ENCODE assay signal across 2 cellular contexts in genomic region chrX:48473718-48473990, GRCh38.
TF ChIP-seq lines count a peak whose summit lies in the region.

No MANE protein-coding gene starts in this region.

TF ChIP-seq in SK-N-SH, 30 proteins besides CTCF, POLR2A, EP300 and RAD21:
- TF ChIP-seq NFIC (IDR thresholded peaks at IDR 0.05; ENCODE audit: borderline replicate concordance) (no peak), NRF1 (IDR thresholded peaks at IDR 0.05; ENCODE audit: low read depth, low read length) (no peak), MEF2A (IDR thresholded peaks at IDR 0.05; ENCODE audit: borderline replicate concordance, low read depth) (no peak), RCOR1 (IDR thresholded peaks at IDR 0.05; ENCODE audit: low read length) (no peak), EZH2phosphoT487 (IDR thresholded peaks at IDR 0.05; ENCODE audit: borderline replicate concordance, low read depth) (no peak), PBX3 (IDR thresholded peaks at IDR 0.05) (no peak), ZBTB33 (IDR thresholded peaks at IDR 0.05; ENCODE audit: borderline replicate concordance, low read depth) (no peak)

TF ChIP-seq in SK-N-SH treated with all-trans-retinoic acid at 6 μM for 48 hours, 23 proteins besides CTCF, POLR2A, EP300 and RAD21:
- TF ChIP-seq OSR1 (CRISPR knock-in tag; IDR thresholded peaks at IDR 0.05) (no peak), POU6F1 (CRISPR knock-in tag; IDR thresholded peaks at IDR 0.05; ENCODE audit: borderline replicate concordance, low read depth) (no peak), GLIS3 (CRISPR knock-in tag; IDR thresholded peaks at IDR 0.05) (no peak), ARNTL (CRISPR knock-in tag; IDR thresholded peaks at IDR 0.05; ENCODE audit: borderline replicate concordance, low read depth) (no peak), PATZ1 (CRISPR knock-in tag; IDR thresholded peaks at IDR 0.05; ENCODE audit: borderline replicate concordance) (no peak), ZNF8 (CRISPR knock-in tag; IDR thresholded peaks at IDR 0.05) (no peak)
